In genomic region chrX:46572295-46572936, GRCh38 we compare ENCODE assay signal across 8 cellular contexts. TPM values are rescaled to one million over a fixed set of nuclear protein-coding genes. Genes with fewer than 3 reads are reported as not detected.
DNase-seq lines count a peak whose midpoint lies in the region; ATAC-seq, FAIRE-seq and TF ChIP-seq lines count a peak whose summit lies in the region.

No MANE protein-coding gene starts in this region.

- peak overlapping the region; percentile 66 for H3K27ac Mint-ChIP-seq in activated naive CD8-positive, alpha-beta T cell treated with anti-CD3 and anti-CD28 coated beads, Interleukin-2, amount 10 ng/mL, durations not matched to agents 7 days and 5 days

- TF ChIP-seq CTCF in GM12865 (IDR thresholded peaks at IDR 0.05; ENCODE audit: insufficient read depth, low read depth, low read length, missing control alignments) = peak; percentile 29
- TF ChIP-seq CTCF in KMS-11 (conservative IDR thresholded peaks at IDR 0.05; ENCODE audit: low read depth, low read length) = no peak
- no peak for TF ChIP-seq CTCF in hepatocyte (IDR thresholded peaks at IDR 0.05; ENCODE audit: poor library complexity)

- no peaks in the 10 kb centered on the region for H3K9me2 ChIP-seq in hepatocyte (replicated peaks; ENCODE audit: insufficient read depth)

- H3K4me1 ChIP-seq in KMS-11 (ENCODE audit: low read depth, poor library complexity, severe bottlenecking) = peaks cover 24% of the 10 kb centered on the region
- H3K4me1 ChIP-seq in hepatocyte (ENCODE audit: insufficient read depth) = no peaks in the 10 kb centered on the region

- H4K20me1 ChIP-seq in KMS-11 (ENCODE audit: insufficient read depth) = no peaks in the 10 kb centered on the region
- H4K20me1 ChIP-seq in hepatocyte (ENCODE audit: insufficient read depth, poor library complexity, severe bottlenecking) = no peaks in the 10 kb centered on the region

- no peaks in the 10 kb centered on the region for H3K36me3 ChIP-seq in KMS-11 (ENCODE audit: insufficient read depth)
- no peaks in the 10 kb centered on the region for H3K36me3 ChIP-seq in hepatocyte (replicated peaks; ENCODE audit: insufficient read depth, low read depth)

- POLR2A ChIA-PET in activated naive CD8-positive, alpha-beta T cell treated with anti-CD3 and anti-CD28 coated beads, Interleukin-2, amount 10 ng/mL, durations not matched to agents 7 days and 5 days (lab: Charles Lee) = interaction anchor here (0.6 to 1.4 kb wide), 4 partner anchors 10 to 39 kb away, joined by 3 to 5 read pairs (median 4); no protein-coding TSS in a partner anchor

- H3K4me3 ChIP-seq in GM12865 (ENCODE audit: low read depth, low read length) = no peak overlapping the region; the same call in 1 of the 2 replicates
- no peak overlapping the region for H3K4me3 ChIP-seq in KMS-11 (IDR thresholded peaks at IDR 0.05; ENCODE audit: insufficient read depth, low read depth, low read length)
- no peak overlapping the region for H3K4me3 ChIP-seq in hepatocyte

- no peak overlapping the region for H3K9ac ChIP-seq in KMS-11

- peak; percentile 44 for ATAC-seq in GM21390 (IDR thresholded peaks at IDR 0.05; ENCODE audit: unreplicated experiment)
- ATAC-seq in activated naive CD8-positive, alpha-beta T cell treated with anti-CD3 and anti-CD28 coated beads, Interleukin-2, amount 10 ng/mL, durations not matched to agents 7 days and 5 days (ENCODE audit: low read depth) = no peak
- ATAC-seq in HG02571 (IDR thresholded peaks at IDR 0.05; ENCODE audit: unreplicated experiment) = no peak

- no peaks in the 10 kb centered on the region for H3K9me3 Mint-ChIP-seq in activated naive CD8-positive, alpha-beta T cell treated with anti-CD3 and anti-CD28 coated beads, Interleukin-2, amount 10 ng/mL, durations not matched to agents 7 days and 5 days

- H3K27ac ChIP-seq in KMS-11 (peak overlapping the region; percentile 67), hepatocyte (no peak overlapping the region)

- H2AFZ ChIP-seq in KMS-11 (ENCODE audit: low read depth) (peak overlapping the region; percentile 83), hepatocyte (no peak overlapping the region)

- H3K27me3 Mint-ChIP-seq in activated naive CD8-positive, alpha-beta T cell treated with anti-CD3 and anti-CD28 coated beads, Interleukin-2, amount 10 ng/mL, durations not matched to agents 7 days and 5 days = peaks cover 4% of the 10 kb centered on the region

- H3K4me3 Mint-ChIP-seq in activated naive CD8-positive, alpha-beta T cell treated with anti-CD3 and anti-CD28 coated beads, Interleukin-2, amount 10 ng/mL, durations not matched to agents 7 days and 5 days = peak overlapping the region; percentile 83

- FAIRE-seq in frontal cortex (lab: Jason Lieb, UNC) = no peak

- H3K4me1 Mint-ChIP-seq in activated naive CD8-positive, alpha-beta T cell treated with anti-CD3 and anti-CD28 coated beads, Interleukin-2, amount 10 ng/mL, durations not matched to agents 7 days and 5 days = peaks cover 20% of the 10 kb centered on the region

- H3K4me2 ChIP-seq in KMS-11 (peak overlapping the region; percentile 66), hepatocyte (no peak overlapping the region)

- no peaks in the 10 kb centered on the region for H3K9me3 ChIP-seq in hepatocyte (ENCODE audit: low read depth)

- peak; percentile 69 for DNase-seq in GM12865 (ENCODE audit: low read depth)
- no peak for DNase-seq in activated naive CD8-positive, alpha-beta T cell treated with anti-CD3 and anti-CD28 coated beads, Interleukin-2, amount 10 ng/mL, durations not matched to agents 7 days and 5 days
- no peak for DNase-seq in hepatocyte (ENCODE audit: low spot score)
- DNase-seq in activated gamma-delta T cell treated with Interleukin-2 at 50 U/mL for 16 hours = no peak
- DNase-seq in frontal cortex (ENCODE audit: low spot score in 2 of 2) = no peak

- H3K27me3 ChIP-seq in KMS-11 (ENCODE audit: insufficient read depth, low read depth) = no peaks in the 10 kb centered on the region
- H3K27me3 ChIP-seq in hepatocyte = peaks cover 3% of the 10 kb centered on the region

- peaks cover 12% of the 10 kb centered on the region for H3K36me3 Mint-ChIP-seq in activated naive CD8-positive, alpha-beta T cell treated with anti-CD3 and anti-CD28 coated beads, Interleukin-2, amount 10 ng/mL, durations not matched to agents 7 days and 5 days

- 75% methylated on average over 5 of the region's 5 CpGs for WGBS in hepatocyte (ENCODE audit: low lambda C conversion rate, missing lambda C conversion rate)

- H3K79me2 ChIP-seq in KMS-11 (ENCODE audit: insufficient read depth, low read depth) = no peaks in the 10 kb centered on the region
- no peaks in the 10 kb centered on the region for H3K79me2 ChIP-seq in hepatocyte

RNA-seq across cellular contexts. Expression of gene CHST7, which starts 1.1 kb away (rescaled TPM):
- total RNA-seq in activated naive CD8-positive, alpha-beta T cell treated with anti-CD3 and anti-CD28 coated beads, Interleukin-2, amount 10 ng/mL, durations not matched to agents 7 days and 5 days = 1 to 10 TPM; 5.7 to 6.7 TPM
- total RNA-seq in hepatocyte = 5.5 and 5.6 TPM in 2 replicates
- 2.3 and 7.8 TPM in 2 replicates for polyA plus RNA-seq in hepatocyte
- total RNA-seq in frontal cortex = 6.5 TPM

RNA-seq across cellular contexts. Expression of gene ZNF674, which starts 27.2 kb away (rescaled TPM):
- total RNA-seq in activated naive CD8-positive, alpha-beta T cell treated with anti-CD3 and anti-CD28 coated beads, Interleukin-2, amount 10 ng/mL, durations not matched to agents 7 days and 5 days = 1 to 10 TPM; 4.7 to 5.4 TPM
- 3.3 and 4.8 TPM in 2 replicates for total RNA-seq in hepatocyte
- polyA plus RNA-seq in hepatocyte = 2.2 and 2.5 TPM in 2 replicates
- 14.3 TPM for total RNA-seq in frontal cortex
